16 cellular contexts compared by ENCODE assay signal in the genomic region with DNA sequence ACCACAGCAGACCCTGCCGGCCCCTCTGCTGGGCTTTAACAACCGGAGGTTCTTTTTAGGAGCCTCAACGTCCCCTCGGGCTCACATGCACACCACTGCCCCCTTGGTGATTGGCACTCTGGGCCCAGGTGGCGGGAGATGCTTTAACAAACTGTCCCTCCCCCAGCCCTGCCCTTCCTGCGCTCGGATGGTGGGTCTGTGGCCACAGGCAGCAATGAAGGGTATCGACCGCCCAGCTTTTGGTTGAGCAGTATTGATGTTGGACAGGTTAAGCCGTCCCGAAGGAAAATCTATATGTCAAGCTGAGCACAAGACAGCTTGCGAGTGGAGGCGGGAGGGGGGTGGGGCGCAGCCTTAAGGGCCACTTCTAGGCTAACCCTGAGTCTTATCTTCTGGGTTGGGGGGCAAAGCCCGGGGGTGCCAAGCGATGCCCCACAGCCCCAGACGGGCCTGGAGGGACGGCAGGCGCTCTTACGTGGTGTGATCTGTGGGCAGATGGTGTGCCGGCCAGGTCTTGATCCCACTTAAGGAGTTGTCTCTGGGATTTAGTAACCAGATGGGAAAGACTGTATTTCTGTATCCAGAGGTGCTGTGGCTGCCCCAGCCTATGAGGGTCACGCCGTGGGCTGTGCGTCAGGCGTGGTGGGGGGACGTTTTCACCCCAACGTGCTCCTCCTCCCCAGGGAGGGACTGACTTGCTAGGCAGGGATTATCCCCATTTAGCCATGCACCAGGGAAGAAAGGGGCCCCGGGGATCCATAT.
"Had no signal": no experiment of that assay in that cellular context is flagged by ENCODE, and none has a peak within 500 bp of the region (broad histone marks: within the 10 kb centered on the region; RNA-seq: fewer than 3 reads in every experiment).

No MANE protein-coding gene starts in this region.

- H3K27me3 Mint-ChIP-seq: activated naive CD8-positive, alpha-beta T cell treated with anti-CD3 and anti-CD28 coated beads, Interleukin-2, amount 50 U/mL, for 24 hours; activated T-helper 17 cell treated with anti-CD3 and anti-CD28 coated beads, Interleukin-2, amount 50 U/mL, for 72 hours; stimulated activated memory B cell treated with anti-CD40 and anti-IgM and Interleukin-4, amounts not matched to agents 10 μg/mL and 1 μg/mL and 100 μg/mL, for 72 hours had no signal

- H3K4me3 ChIP-seq: gastroesophageal sphincter, lung, pancreas, tibial artery had no signal

- H3K4me3 Mint-ChIP-seq: activated naive CD4-positive, alpha-beta T cell treated with anti-CD3 and anti-CD28 coated beads for 36 hours; activated naive CD8-positive, alpha-beta T cell treated with anti-CD3 and anti-CD28 coated beads, Interleukin-2, amount 50 U/mL, for 24 hours; activated T-helper 17 cell treated with anti-CD3 and anti-CD28 coated beads, Interleukin-2, amount 50 U/mL, for 72 hours; stimulated activated memory B cell treated with anti-CD40 and anti-IgM and Interleukin-4, amounts not matched to agents 10 μg/mL and 1 μg/mL and 100 μg/mL, for 72 hours had no signal

- H3K27ac Mint-ChIP-seq: activated naive CD4-positive, alpha-beta T cell treated with anti-CD3 and anti-CD28 coated beads for 36 hours; activated naive CD8-positive, alpha-beta T cell treated with anti-CD3 and anti-CD28 coated beads, Interleukin-2, amount 50 U/mL, for 24 hours; activated T-helper 17 cell treated with anti-CD3 and anti-CD28 coated beads, Interleukin-2, amount 50 U/mL, for 72 hours; stimulated activated memory B cell treated with anti-CD40 and anti-IgM and Interleukin-4, amounts not matched to agents 10 μg/mL and 1 μg/mL and 100 μg/mL, for 72 hours had no signal

- DNase-seq: activated CD4-positive, alpha-beta T cell treated with anti-CD3 and anti-CD28 coated beads, Interleukin-2, amount 50 U/mL, for 4 hours; activated CD4-positive, CD25-positive, alpha-beta regulatory T cell treated with anti-CD3 and anti-CD28 coated beads, Interleukin-2, amount 50 U/mL, for 72 hours; activated naive CD4-positive, alpha-beta T cell treated with anti-CD3 and anti-CD28 coated beads for 36 hours; activated naive CD8-positive, alpha-beta T cell treated with anti-CD3 and anti-CD28 coated beads, Interleukin-2, amount 50 U/mL, for 24 hours; aorta; erythroblast; midbrain; stimulated activated CD4-positive, alpha-beta T cell treated with anti-CD3 and anti-CD28 coated beads, Interleukin-2, amount 100 ng/mL, for 48 hours; T-helper 9 cell; tibial artery had no signal

- FAIRE-seq: bronchial epithelial cell, pancreas had no signal

- H3K9me3 Mint-ChIP-seq: activated naive CD4-positive, alpha-beta T cell treated with anti-CD3 and anti-CD28 coated beads for 36 hours; activated naive CD8-positive, alpha-beta T cell treated with anti-CD3 and anti-CD28 coated beads, Interleukin-2, amount 50 U/mL, for 24 hours; activated T-helper 17 cell treated with anti-CD3 and anti-CD28 coated beads, Interleukin-2, amount 50 U/mL, for 72 hours; stimulated activated memory B cell treated with anti-CD40 and anti-IgM and Interleukin-4, amounts not matched to agents 10 μg/mL and 1 μg/mL and 100 μg/mL, for 72 hours had no signal

- H3K27ac ChIP-seq: gastroesophageal sphincter, tibial artery had no signal

- H3K36me3 ChIP-seq: gastroesophageal sphincter, pancreas had no signal

- H3K9me3 ChIP-seq: gastroesophageal sphincter, pancreas, tibial artery had no signal

- H3K27me3 ChIP-seq: gastroesophageal sphincter, pancreas, tibial artery had no signal

- ATAC-seq: activated naive CD8-positive, alpha-beta T cell treated with anti-CD3 and anti-CD28 coated beads, Interleukin-2, amount 50 U/mL, for 24 hours; activated T-helper 17 cell treated with anti-CD3 and anti-CD28 coated beads, Interleukin-2, amount 50 U/mL, for 72 hours; gastroesophageal sphincter; pancreas; stimulated activated memory B cell treated with anti-CD40 and anti-IgM and Interleukin-4, amounts not matched to agents 10 μg/mL and 1 μg/mL and 100 μg/mL, for 72 hours had no signal
